ENCODE assay signal across 12 cellular contexts in the genomic region with DNA sequence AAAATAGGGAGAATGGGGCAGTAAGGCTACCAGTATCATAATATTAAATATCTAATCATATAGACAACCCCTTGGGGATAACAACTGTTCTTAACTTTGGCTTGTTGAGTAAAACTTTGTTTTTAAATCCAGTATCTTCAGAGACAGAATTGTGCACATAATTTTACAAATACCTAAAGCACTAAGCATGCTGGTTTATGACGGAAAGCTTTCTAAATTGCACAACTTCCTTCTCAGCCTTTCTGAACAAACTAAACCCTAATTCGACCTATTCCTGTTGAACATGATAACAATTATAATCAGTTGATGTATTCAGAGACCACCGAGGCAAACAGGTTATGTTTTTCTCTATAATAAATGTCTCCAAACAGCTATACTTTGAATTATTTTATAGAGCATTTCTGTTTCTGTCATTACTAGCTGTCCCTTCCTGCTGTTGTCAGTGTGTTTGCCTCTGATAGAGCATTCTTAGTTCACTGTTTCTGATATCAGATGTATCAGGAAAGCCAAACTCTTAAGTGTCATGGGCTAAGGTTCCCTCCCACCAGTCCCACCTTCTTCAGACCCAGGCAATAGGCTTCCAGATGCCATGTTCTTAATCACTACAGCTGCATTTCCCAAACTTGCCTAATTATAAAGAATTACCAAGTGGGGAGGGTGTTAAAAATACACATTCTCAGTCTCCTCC. TPM values are rescaled to one million over a fixed set of nuclear protein-coding genes. Genes with fewer than 3 reads are reported as not detected.
DNase-seq lines count a peak whose midpoint lies in the region; ATAC-seq and TF ChIP-seq lines count a peak whose summit lies in the region.
"Had no signal": no experiment of that assay in that cellular context is flagged by ENCODE, and none has a peak within 500 bp of the region (broad histone marks: within the 10 kb centered on the region; RNA-seq: fewer than 3 reads in every experiment).

No MANE protein-coding gene starts in this region.

- H3K4me1 ChIP-seq in HUES48 (ENCODE audit: control insufficient read depth, insufficient read depth, low read length) = peaks cover 13% of the 10 kb centered on the region

- H3K4me3 ChIP-seq in HUES48 (ENCODE audit: low read depth, low read length) = no peak overlapping the region

- DNase-seq in iris pigment epithelial cell (ENCODE audit: low read depth) (peak; percentile 87), NAMALWA (ENCODE audit: low spot score) (no peak)
- no peak for DNase-seq in activated naive CD4-positive, alpha-beta T cell treated with anti-CD3 and anti-CD28 coated beads for 36 hours
- DNase-seq: effector CD8-positive, alpha-beta T cell; NCI-H446; T-helper 1 cell had no signal

- peak overlapping the region in 3 of 5 experiments; percentile 43 to 66 (median 58) for H3K27ac Mint-ChIP-seq in brain
- H3K27ac Mint-ChIP-seq in activated naive CD4-positive, alpha-beta T cell treated with anti-CD3 and anti-CD28 coated beads for 36 hours = no peak overlapping the region

- no peaks in the 10 kb centered on the region for H3K9me3 ChIP-seq in HUES48 (ENCODE audit: control insufficient read depth, insufficient read depth, low read length)

- H3K27me3 Mint-ChIP-seq in brain = no peaks in the 10 kb centered on the region
- H3K27me3 Mint-ChIP-seq in activated naive CD4-positive, alpha-beta T cell treated with anti-CD3 and anti-CD28 coated beads for 36 hours (ENCODE audit: low read depth) = no peaks in the 10 kb centered on the region

- H3K36me3 Mint-ChIP-seq in brain = peaks cover 5% of the 10 kb centered on the region
- H3K36me3 Mint-ChIP-seq in activated naive CD4-positive, alpha-beta T cell treated with anti-CD3 and anti-CD28 coated beads for 36 hours (ENCODE audit: low read depth) = no peaks in the 10 kb centered on the region

- H3K4me3 Mint-ChIP-seq in brain = no peak overlapping the region
- H3K4me3 Mint-ChIP-seq in activated naive CD4-positive, alpha-beta T cell treated with anti-CD3 and anti-CD28 coated beads for 36 hours = no peak overlapping the region

- no peak for TF ChIP-seq CTCF in brain (conservative IDR thresholded peaks at IDR 0.05)

- H3K36me3 ChIP-seq in HUES48 (ENCODE audit: control insufficient read depth, insufficient read depth, low read length) = no peaks in the 10 kb centered on the region

- intact Hi-C loops in activated naive CD4-positive, alpha-beta T cell treated with anti-CD3 and anti-CD28 coated beads for 36 hours (cut with micrococcal nuclease) = no loop called here

- CTCF ChIA-PET in activated naive CD4-positive, alpha-beta T cell treated with anti-CD3 and anti-CD28 coated beads for 36 hours (lab: Charles Lee) = interaction anchor here (1.3 kb wide), 1 partner anchor 318 kb away, joined by 6 read pairs; no protein-coding TSS in a partner anchor

- H3K4me1 Mint-ChIP-seq in brain = peaks cover 26% of the 10 kb centered on the region
- peaks cover 3% of the 10 kb centered on the region for H3K4me1 Mint-ChIP-seq in activated naive CD4-positive, alpha-beta T cell treated with anti-CD3 and anti-CD28 coated beads for 36 hours (ENCODE audit: low read depth)

- no peak overlapping the region for H3K9ac ChIP-seq in HUES48 (ENCODE audit: low read depth, low read length)

- no peak for ATAC-seq in activated CD4-positive, CD25-positive, alpha-beta regulatory T cell treated with anti-CD3 and anti-CD28 coated beads, Interleukin-2, amount 50 U/mL, for 24 hours
- ATAC-seq in HG03520 (IDR thresholded peaks at IDR 0.05; ENCODE audit: unreplicated experiment) = no peak

- H3K9me3 Mint-ChIP-seq in brain = no peaks in the 10 kb centered on the region
- H3K9me3 Mint-ChIP-seq in activated naive CD4-positive, alpha-beta T cell treated with anti-CD3 and anti-CD28 coated beads for 36 hours = no peaks in the 10 kb centered on the region

- H3K27me3 ChIP-seq in HUES48 (ENCODE audit: control insufficient read depth, insufficient read depth, low read length) = no peaks in the 10 kb centered on the region

- H3K27ac ChIP-seq in HUES48 (ENCODE audit: low read depth, low read length) (peak overlapping the region; percentile 16), temporal lobe (ENCODE audit: low read depth, low read length) (peak overlapping the region; percentile 2)

RNA-seq across cellular contexts. Expression of gene ZHX3, which starts 8.7 kb away (rescaled TPM):
- polyA plus RNA-seq in brain (ENCODE audit: insufficient read depth, low read depth, low replicate concordance) = 27.8 TPM
- total RNA-seq in temporal lobe = 28.5 TPM
- 1 to 10 TPM; 9.4 to 9.9 TPM for total RNA-seq in activated naive CD4-positive, alpha-beta T cell treated with anti-CD3 and anti-CD28 coated beads for 36 hours

RNA-seq across cellular contexts. Expression of gene LPIN3, which starts 31.8 kb away (rescaled TPM):
- 0.25 TPM for polyA plus RNA-seq in brain (ENCODE audit: insufficient read depth, low read depth, low replicate concordance)
- 0.49 TPM for total RNA-seq in temporal lobe
- 1 to 10 TPM in 1 of 2 experiments, under 1 TPM in 1; 0.84 to 1.0 TPM for total RNA-seq in activated naive CD4-positive, alpha-beta T cell treated with anti-CD3 and anti-CD28 coated beads for 36 hours

RNA-seq across cellular contexts. Expression of gene EMILIN3, which starts 57.7 kb away (rescaled TPM):
- polyA plus RNA-seq in brain (ENCODE audit: insufficient read depth, low read depth, low replicate concordance) = 18.6 TPM
- total RNA-seq in temporal lobe = 3.7 TPM
- total RNA-seq in activated naive CD4-positive, alpha-beta T cell treated with anti-CD3 and anti-CD28 coated beads for 36 hours = not detected
- total RNA-seq: pulmonary artery endothelial cell had no signal
